In genomic region chr14:90647469-90647868, GRCh38 we compare ENCODE assay signal across 19 cellular contexts.
DNase-seq lines count a peak whose midpoint lies in the region; ATAC-seq and TF ChIP-seq lines count a peak whose summit lies in the region.
"Had no signal": no experiment of that assay in that cellular context is flagged by ENCODE, and none has a peak within 500 bp of the region (broad histone marks: within the 10 kb centered on the region; RNA-seq: fewer than 3 reads in every experiment).

No MANE protein-coding gene starts in this region.

- DNase-seq in MV-4-11 (lab: John Stamatoyannopoulos, UW) (peak; percentile 97), SJCRH30 (no peak), left lung (no peak), NCI-H2196 (lab: John Stamatoyannopoulos, UW; ENCODE audit: unreplicated experiment) (no peak)
- DNase-seq: Calu3; CD4-positive, alpha-beta T cell; Karpas-422; MM.1S; NCI-H1417 treated with DMSO at 0.1 percent for 48 hours; NCI-H1930; NCI-H2171; NCI-H446 treated with DMSO at 0.1 percent for 48 hours; NCI-H82; RPMI8226; SW 1271 had no signal

- H3K27me3 ChIP-seq in SJCRH30, result no peaks in the 10 kb centered on the region
- no peaks in the 10 kb centered on the region for H3K27me3 ChIP-seq in left lung
- H3K27me3 ChIP-seq in stomach smooth muscle (ENCODE audit: control insufficient read depth in 1 of 2, insufficient read depth in 2 of 2, low read length in 2 of 2), result no peaks in the 10 kb centered on the region

- H3K4me3 ChIP-seq in SJCRH30 (no peak overlapping the region), left lung (no peak overlapping the region), stomach smooth muscle (ENCODE audit: low read length in 2 of 2) (no peak overlapping the region)
- H3K4me3 ChIP-seq: HAP-1 had no signal

- peaks cover 79% of the 10 kb centered on the region for H3K4me1 ChIP-seq in SJCRH30
- H3K4me1 ChIP-seq in left lung, result peaks cover 10 to 26% of the 10 kb centered on the region in 2 donors
- peaks cover 53% of the 10 kb centered on the region for H3K4me1 ChIP-seq in stomach smooth muscle (ENCODE audit: control insufficient read depth, insufficient read depth, low read length)

- no peak for TF ChIP-seq CTCF in left lung (IDR thresholded peaks at IDR 0.05)

- H3K9me3 ChIP-seq in SJCRH30 (replicated peaks) (no peaks in the 10 kb centered on the region), left lung (no peaks in the 10 kb centered on the region), stomach smooth muscle (ENCODE audit: control insufficient read depth in 2 of 2, low read length in 2 of 2) (no peaks in the 10 kb centered on the region)
- H3K9me3 ChIP-seq: HAP-1 had no signal

- H3K36me3 ChIP-seq in SJCRH30, result peaks cover 3% of the 10 kb centered on the region; the same call in 1 of the 2 replicates
- peaks cover 0 to 4% of the 10 kb centered on the region in 2 donors for H3K36me3 ChIP-seq in left lung
- H3K36me3 ChIP-seq in stomach smooth muscle (ENCODE audit: control insufficient read depth in 2 of 2, insufficient read depth in 2 of 2, low read length in 2 of 2), result peaks cover 0 to 13% of the 10 kb centered on the region in 2 donors
- H3K36me3 ChIP-seq: HAP-1 had no signal

- intact Hi-C loops in left lung (cut with DNase I), result no loop called here

- no peak for ATAC-seq in left lung
- ATAC-seq in HG03139 (IDR thresholded peaks at IDR 0.05; ENCODE audit: unreplicated experiment), result no peak
- ATAC-seq in GM18870 (IDR thresholded peaks at IDR 0.05; ENCODE audit: unreplicated experiment), result no peak

- H3K9ac ChIP-seq in stomach smooth muscle (ENCODE audit: low read length in 2 of 2), result no peak overlapping the region

- peak overlapping the region; percentile 90; the same call in 1 of the 2 replicates for H3K27ac ChIP-seq in SJCRH30
- peak overlapping the region; percentile 3 to 42 for H3K27ac ChIP-seq in left lung
- H3K27ac ChIP-seq in stomach smooth muscle (ENCODE audit: low read length), result peak overlapping the region; percentile 86

Comparison
In these comparisons a context has a peak if more than half of its experiments do, and no peak if none do; other contexts are left out.
1. H3K27ac ChIP-seq: peak in every context shown above with its lines; median percentile 90 in SJCRH30; 86 in stomach smooth muscle; 22 in left lung.